ENCODE assay signal across 8 cellular contexts in the genomic region with DNA sequence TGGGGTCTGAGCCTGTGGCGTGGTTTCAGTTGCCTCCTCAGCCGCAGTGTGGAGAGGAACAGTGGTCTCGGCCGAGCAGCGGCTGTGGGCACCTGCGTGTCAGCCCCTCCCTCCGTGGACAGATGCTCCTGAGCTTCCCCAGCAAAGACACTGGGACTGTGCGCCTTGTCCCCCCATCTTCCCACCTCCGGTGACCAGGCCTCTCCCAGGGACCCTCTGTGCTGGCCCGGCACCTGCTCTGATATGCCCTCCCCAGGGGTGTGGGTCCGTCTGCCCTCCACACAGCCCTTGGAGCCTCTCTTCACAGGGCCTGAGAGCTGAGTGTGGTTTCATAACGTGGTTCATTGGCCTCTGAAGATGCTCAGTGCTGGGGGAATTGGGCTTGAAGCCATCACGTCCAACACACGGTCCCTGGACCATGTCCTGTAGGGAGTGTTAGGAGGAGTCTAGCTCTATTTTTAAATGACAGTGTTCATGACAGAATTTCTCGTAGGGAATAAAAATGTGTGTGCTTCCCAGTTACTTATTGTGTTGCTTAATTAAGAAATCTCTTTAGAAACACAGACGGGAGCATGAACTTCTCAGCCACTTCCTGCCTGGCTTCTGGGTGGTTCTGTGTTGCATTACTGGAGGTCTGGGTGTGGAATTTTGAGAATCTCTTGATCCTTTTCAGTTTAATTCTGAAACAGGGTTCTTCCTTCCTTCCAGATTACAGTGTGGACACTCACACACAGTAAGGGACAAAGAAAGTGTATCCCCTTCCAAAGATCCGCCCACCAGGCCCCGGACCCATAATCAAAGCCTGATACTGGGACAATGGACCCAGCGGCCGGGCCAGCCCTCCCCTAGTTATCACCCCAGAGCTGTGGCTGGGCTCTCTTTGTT.
A peak's percentile ranks its signal among the peaks of the same experiment; 100 is the strongest.
DNase-seq lines count a peak whose midpoint lies in the region; ATAC-seq and TF ChIP-seq lines count a peak whose summit lies in the region.

No MANE protein-coding gene starts in this region.

- H3K27me3 Mint-ChIP-seq in T-cell = no peaks in the 10 kb centered on the region

- peaks cover 18% of the 10 kb centered on the region for H3K4me1 ChIP-seq in cardiac muscle cell (ENCODE audit: low read depth)
- H3K4me1 ChIP-seq in skeletal muscle tissue (ENCODE audit: control insufficient read depth in 3 of 3, insufficient read depth in 3 of 3, low read length in 3 of 3) = peaks cover 29 to 43% (median 32%) of the 10 kb centered on the region in 3 donors

- peak in 2 of 34 experiments; percentile 20 to 31 for DNase-seq in T-cell
- DNase-seq in cardiac muscle cell (ENCODE audit: low read depth in 1 of 2, low spot score in 1 of 2) = peak in 1 of 2 donors; percentile 87
- no peak for DNase-seq in hepatic stellate cell (ENCODE audit: low spot score)
- DNase-seq in DMS153 (lab: John Stamatoyannopoulos, UW) = no peak
- DNase-seq in NCI-H345 treated with DMSO at 0.1 percent for 48 hours (lab: John Stamatoyannopoulos, UW; ENCODE audit: unreplicated experiment) = no peak
- no peak for DNase-seq in stimulated activated naive CD4-positive, alpha-beta T cell treated with Interleukin-2 at 50 U/mL for 16 hours (lab: John Stamatoyannopoulos, UW)

- CTCF ChIA-PET in T-cell (lab: Charles Lee) = no interaction called here

- H3K9ac ChIP-seq in skeletal muscle tissue (ENCODE audit: low read depth in 1 of 3, low read length in 3 of 3) = peak overlapping the region; percentile 79 to 88 (median 81)

- H3K9me3 Mint-ChIP-seq in T-cell = no peaks in the 10 kb centered on the region

- H3K27ac Mint-ChIP-seq in T-cell = peak overlapping the region; percentile 85 to 89

- H3K36me3 Mint-ChIP-seq in T-cell = peaks cover 11% of the 10 kb centered on the region

- H3K9me3 ChIP-seq in cardiac muscle cell (ENCODE audit: low read depth) (no peaks in the 10 kb centered on the region), skeletal muscle tissue (ENCODE audit: control insufficient read depth in 3 of 3, low read length in 3 of 3) (no peaks in the 10 kb centered on the region)

- H3K27me3 ChIP-seq in cardiac muscle cell (no peaks in the 10 kb centered on the region), skeletal muscle tissue (ENCODE audit: control insufficient read depth in 3 of 3, insufficient read depth in 3 of 3, low read length in 3 of 3) (no peaks in the 10 kb centered on the region)

- ATAC-seq in GM21447 (IDR thresholded peaks at IDR 0.05; ENCODE audit: unreplicated experiment) (peak; percentile 40), T-cell (replicated peaks in 1 of 4) (peak; percentile 54 to 70 (median 61))

- TF ChIP-seq CTCF in cardiac muscle cell (IDR thresholded peaks at IDR 0.05; ENCODE audit: low read depth, low read length) = no peak

- POLR2A ChIA-PET in T-cell (lab: Charles Lee) = no interaction called here

- peak overlapping the region; percentile 64 to 77 (median 71) for H3K4me3 Mint-ChIP-seq in T-cell

- H3K36me3 ChIP-seq in cardiac muscle cell = no peaks in the 10 kb centered on the region
- peaks cover 0 to 1% (median 0%) of the 10 kb centered on the region in 3 donors for H3K36me3 ChIP-seq in skeletal muscle tissue (ENCODE audit: control insufficient read depth in 3 of 3, insufficient read depth in 3 of 3, low read length in 3 of 3)

- H3K27ac ChIP-seq in cardiac muscle cell (peak overlapping the region; percentile 57), skeletal muscle tissue (ENCODE audit: low read depth, low read length) (peak overlapping the region; percentile 92)

- peaks cover 58 to 70% (median 61%) of the 10 kb centered on the region in 3 donors for H3K4me1 Mint-ChIP-seq in T-cell

- H3K4me3 ChIP-seq in cardiac muscle cell = no peak overlapping the region
- peak overlapping the region; percentile 58 to 84 (median 76) for H3K4me3 ChIP-seq in skeletal muscle tissue (ENCODE audit: low read length in 3 of 3)
